Comparison of ENCODE assay signal across 17 cellular contexts in the genomic region with DNA sequence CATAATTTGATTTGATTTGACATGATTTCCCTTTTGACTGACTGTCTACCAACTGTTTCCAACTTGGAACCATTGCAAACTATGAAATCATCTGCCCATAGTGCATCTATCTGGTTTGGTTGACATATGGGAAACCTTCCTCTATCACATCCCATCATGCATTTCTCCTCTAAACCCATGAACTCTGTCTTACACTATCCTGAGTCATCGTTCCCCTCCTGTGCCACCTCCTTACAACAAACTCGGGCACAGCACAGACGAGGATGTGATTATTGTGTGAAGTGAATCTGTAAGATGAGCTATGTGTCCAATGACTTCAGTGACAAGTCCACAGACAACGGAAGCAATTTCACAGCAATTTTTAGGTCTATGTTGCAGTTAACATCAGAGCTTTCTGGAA.
DNase-seq lines count a peak whose midpoint lies in the region; ATAC-seq, FAIRE-seq and TF ChIP-seq lines count a peak whose summit lies in the region.
"Had no signal": no experiment of that assay in that cellular context is flagged by ENCODE, and none has a peak within 500 bp of the region (broad histone marks: within the 10 kb centered on the region; RNA-seq: fewer than 3 reads in every experiment).

No MANE protein-coding gene starts in this region.

- H3K4me3 Mint-ChIP-seq in osteocyte (ENCODE audit: unreplicated experiment) (no peak overlapping the region), T-helper 17 cell (no peak overlapping the region)
- H3K4me3 Mint-ChIP-seq: CD14-positive monocyte had no signal

- DNase-seq in EH (ENCODE audit: low read depth) = peak; percentile 11
- peak; percentile 36 for DNase-seq in NCI-H460 (ENCODE audit: extremely low read depth, low read depth)
- peak; percentile 29 for DNase-seq in bronchial epithelial cell (ENCODE audit: low read depth)
- DNase-seq in osteocyte (ENCODE audit: extremely low spot score, unreplicated experiment) = no peak
- DNase-seq in small intestine = no peak
- no peak for DNase-seq in T-helper 17 cell
- DNase-seq in left lung = no peak
- DNase-seq in MV-4-11 (lab: John Stamatoyannopoulos, UW) = no peak
- DNase-seq: COR-L47, KBM-7, NCI-H1417 treated with DMSO at 0.1 percent for 48 hours, NCI-H2029, NCI-H510A treated with DMSO at 0.1 percent for 48 hours had no signal

- no peaks in the 10 kb centered on the region for H3K27me3 ChIP-seq in bronchial epithelial cell (ENCODE audit: control insufficient read depth, insufficient read depth, low read length)
- no peaks in the 10 kb centered on the region for H3K27me3 ChIP-seq in small intestine (ENCODE audit: control insufficient read depth in 2 of 2, insufficient read depth in 2 of 2, low read length in 2 of 2)
- H3K27me3 ChIP-seq in left lung = no peaks in the 10 kb centered on the region

- no peaks in the 10 kb centered on the region for H3K9me3 ChIP-seq in small intestine (ENCODE audit: control insufficient read depth, low read depth)
- no peaks in the 10 kb centered on the region for H3K9me3 ChIP-seq in T-helper 17 cell (ENCODE audit: control insufficient read depth, low read length, poor library complexity, severe bottlenecking)
- H3K9me3 ChIP-seq in left lung = no peaks in the 10 kb centered on the region
- H3K9me3 ChIP-seq: A549, HAP-1 had no signal

- ATAC-seq in T-helper 17 cell (no peak), left lung (no peak)
- ATAC-seq: A549 had no signal

- peaks cover 36% of the 10 kb centered on the region for H3K4me1 Mint-ChIP-seq in osteocyte (ENCODE audit: unreplicated experiment)
- no peaks in the 10 kb centered on the region for H3K4me1 Mint-ChIP-seq in T-helper 17 cell
- H3K4me1 Mint-ChIP-seq: CD14-positive monocyte had no signal

- H3K36me3 Mint-ChIP-seq in osteocyte (ENCODE audit: unreplicated experiment) (peaks cover 2% of the 10 kb centered on the region), T-helper 17 cell (ENCODE audit: low read depth) (no peaks in the 10 kb centered on the region)
- H3K36me3 Mint-ChIP-seq: CD14-positive monocyte had no signal

- no peak for TF ChIP-seq CTCF in bronchial epithelial cell (IDR thresholded peaks at IDR 0.05; ENCODE audit: insufficient read depth, low read length, severe bottlenecking)
- TF ChIP-seq CTCF in osteocyte (IDR thresholded peaks at IDR 0.05) = no peak
- no peak for TF ChIP-seq CTCF in left lung (IDR thresholded peaks at IDR 0.05)

- H3K27ac ChIP-seq in small intestine (ENCODE audit: low read depth in 1 of 2, low read length in 1 of 2) (no peak overlapping the region), left lung (no peak overlapping the region)
- H3K27ac ChIP-seq: A549, RWPE1 had no signal

- intact Hi-C loops in left lung (cut with DNase I) = no loop called here

- H3K27ac Mint-ChIP-seq in osteocyte (ENCODE audit: unreplicated experiment) (peak overlapping the region; percentile 44), T-helper 17 cell (no peak overlapping the region)
- H3K27ac Mint-ChIP-seq: CD14-positive monocyte had no signal

- no peaks in the 10 kb centered on the region for H3K27me3 Mint-ChIP-seq in osteocyte (ENCODE audit: unreplicated experiment)
- no peaks in the 10 kb centered on the region for H3K27me3 Mint-ChIP-seq in T-helper 17 cell

- no peaks in the 10 kb centered on the region for H3K9me3 Mint-ChIP-seq in osteocyte (ENCODE audit: unreplicated experiment)

- no peak for FAIRE-seq in bronchial epithelial cell (lab: Jason Lieb, UNC)
- no peak for FAIRE-seq in small intestine (lab: Jason Lieb, UNC)
- FAIRE-seq: A549 had no signal

- 70 to 91% (median 88%) methylated on average over 4 of the region's 4 CpGs for WGBS in small intestine, 3 donors

- no peaks in the 10 kb centered on the region for H3K4me1 ChIP-seq in small intestine (ENCODE audit: control insufficient read depth in 2 of 2, insufficient read depth in 1 of 2, low read depth in 1 of 2, low read length in 1 of 2)
- H3K4me1 ChIP-seq in left lung = peaks cover 0 to 3% of the 10 kb centered on the region in 2 donors
- H3K4me1 ChIP-seq: HAP-1 had no signal

- H3K36me3 ChIP-seq in bronchial epithelial cell (ENCODE audit: control insufficient read depth, insufficient read depth, low read length) (no peaks in the 10 kb centered on the region), small intestine (ENCODE audit: control insufficient read depth in 2 of 2, insufficient read depth in 2 of 2, low read length in 2 of 2) (no peaks in the 10 kb centered on the region), left lung (no peaks in the 10 kb centered on the region)
- H3K36me3 ChIP-seq: HAP-1 had no signal

- H3K4me3 ChIP-seq in bronchial epithelial cell (ENCODE audit: low read depth, low read length) = no peak overlapping the region
- H3K4me3 ChIP-seq in small intestine (ENCODE audit: low read depth in 1 of 2, low read length in 2 of 2) = no peak overlapping the region
- no peak overlapping the region for H3K4me3 ChIP-seq in left lung
- H3K4me3 ChIP-seq: A549, HAP-1 had no signal

Comparison
In these comparisons a context has a peak if more than half of its experiments do, and no peak if none do; other contexts are left out.
1. DNase-seq: peak in EH (single experiment), NCI-H460 (single experiment) and bronchial epithelial cell (single experiment); none in osteocyte (single experiment), small intestine (single experiment), T-helper 17 cell (0 of 3), left lung (0 of 2) and MV-4-11 (single experiment).